1 cellular context compared by ENCODE assay signal in the genomic region with DNA sequence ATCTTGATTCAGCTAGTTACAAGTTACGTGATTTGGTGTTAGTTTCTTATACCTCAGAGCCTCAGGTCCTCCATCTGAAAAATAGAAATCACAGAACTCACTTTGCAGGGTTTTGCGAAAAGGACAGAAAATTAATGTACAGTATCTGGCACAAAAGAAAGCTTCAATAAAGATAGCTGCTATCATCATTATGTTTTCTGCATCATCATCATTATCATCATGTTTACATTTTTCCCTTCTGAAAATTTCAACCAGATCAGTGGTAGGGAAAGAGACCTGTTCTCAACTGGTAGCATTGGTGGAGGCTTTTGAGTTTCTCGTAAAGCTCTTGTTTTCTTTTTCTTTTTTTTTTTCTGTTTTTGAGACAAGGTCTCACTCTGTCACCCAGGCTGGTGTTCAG.
TF ChIP-seq lines count a peak whose summit lies in the region.

No MANE protein-coding gene starts in this region.

TF ChIP-seq in HepG2, 621 proteins besides CTCF, POLR2A, EP300 and RAD21 (continued from another document):
- TF ChIP-seq ZNF704 (CRISPR knock-in tag; IDR thresholded peaks at IDR 0.05; ENCODE audit: borderline replicate concordance): no peak
